ENCODE assay signal across 1 cellular context in the genomic region with DNA sequence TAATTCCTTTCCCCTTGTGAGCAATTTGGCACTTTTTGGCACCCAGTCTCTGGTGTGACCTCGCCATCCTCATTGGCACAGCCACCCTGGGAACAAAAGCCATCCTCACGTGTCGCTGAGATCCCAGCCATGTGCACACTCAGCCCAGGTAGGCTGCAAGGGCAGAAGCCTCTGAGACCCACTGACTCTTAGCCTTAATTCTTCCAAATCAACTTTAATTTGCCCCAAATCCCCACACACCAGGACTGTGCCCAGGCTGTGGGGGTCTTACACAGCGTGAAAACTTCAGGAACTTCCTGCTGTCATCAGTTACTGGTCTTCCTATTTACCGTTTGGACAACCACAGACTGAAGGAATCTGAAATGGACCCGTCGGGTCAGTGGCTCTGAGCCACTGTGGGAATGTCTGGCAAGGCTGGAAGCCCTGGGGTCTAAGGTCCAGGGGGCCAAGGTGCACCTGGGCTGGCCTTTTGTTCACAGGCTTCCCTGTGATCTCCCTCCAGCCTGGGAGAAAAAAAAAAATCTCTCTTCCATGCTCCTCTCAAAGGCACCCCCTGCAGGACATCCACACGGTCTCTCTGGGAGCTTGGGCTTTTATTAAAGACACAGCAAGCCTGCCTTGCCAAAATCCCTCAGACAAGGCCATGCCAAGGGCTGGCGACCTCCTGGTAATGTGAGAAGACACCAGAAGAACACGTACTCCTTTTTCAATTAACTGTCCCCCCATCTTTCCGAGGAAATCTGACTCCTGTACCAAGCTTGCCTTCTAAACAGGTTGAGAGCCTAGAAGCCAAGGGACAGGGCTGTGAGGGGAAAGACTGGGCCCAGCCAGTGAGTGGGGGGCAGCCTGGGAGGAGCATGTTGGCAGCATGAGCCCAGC.
TF ChIP-seq lines count a peak whose summit lies in the region.

No MANE protein-coding gene starts in this region.

TF ChIP-seq in liver, 16 proteins besides CTCF, POLR2A, EP300 and RAD21 (continued from another document):
- TF ChIP-seq RXRA (IDR thresholded peaks at IDR 0.05), result peak; percentile 46 to 70
- no peak for TF ChIP-seq GABPA (IDR thresholded peaks at IDR 0.05 in 1 of 2, conservative IDR thresholded peaks at IDR 0.05 in 1 of 2)
